In the genomic region with DNA sequence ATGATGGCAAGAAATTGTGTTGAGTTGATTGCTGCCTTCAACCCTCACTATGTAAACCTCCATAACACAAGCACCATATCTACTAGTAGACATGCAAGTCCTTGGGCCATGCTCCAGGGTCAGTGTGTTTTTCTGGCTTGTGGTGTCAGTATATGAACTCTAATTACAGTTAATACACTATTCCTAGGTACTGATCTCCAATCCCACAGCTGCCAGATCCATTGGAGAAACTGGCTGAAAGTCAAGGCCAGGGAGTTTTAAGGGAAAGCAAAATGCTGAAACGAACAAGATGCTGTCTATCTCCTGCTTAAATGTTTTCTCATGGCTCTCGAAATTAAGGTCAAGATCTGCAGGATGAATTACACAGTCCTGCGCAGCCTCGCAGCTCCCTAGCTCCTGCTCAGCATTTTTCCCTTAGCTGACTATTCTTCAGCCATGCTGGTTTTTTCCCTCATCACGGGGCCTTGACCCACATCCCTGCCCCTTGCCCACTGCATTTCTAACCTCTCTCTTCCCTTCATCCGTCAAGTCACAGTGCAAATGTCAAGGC, we compare ENCODE assay signal across 20 cellular contexts.
A peak's percentile ranks its signal among the peaks of the same experiment; 100 is the strongest.
DNase-seq lines count a peak whose midpoint lies in the region; ATAC-seq, FAIRE-seq and TF ChIP-seq lines count a peak whose summit lies in the region.
"Had no signal": no experiment of that assay in that cellular context is flagged by ENCODE, and none has a peak within 500 bp of the region (broad histone marks: within the 10 kb centered on the region; RNA-seq: fewer than 3 reads in every experiment).

No MANE protein-coding gene starts in this region.

- H3K27ac ChIP-seq in heart left ventricle (peak overlapping the region in 1 of 12 donors; percentile 27), H1 (ENCODE audit: low read depth, low read length) (no peak overlapping the region), testis (no peak overlapping the region)
- H3K27ac ChIP-seq: GM23248 had no signal

- POLR2A ChIA-PET in H1 (lab: Charles Lee; ENCODE audit: partially characterized antibody): no interaction called here

- TF ChIP-seq CTCF in heart left ventricle (IDR thresholded peaks at IDR 0.05) (no peak), H1 (IDR thresholded peaks at IDR 0.05; ENCODE audit: control extremely low read depth in 1 of 3, insufficient read depth in 1 of 3, low read depth in 1 of 3, low read length in 3 of 3) (no peak), testis (IDR thresholded peaks at IDR 0.05) (no peak)

- H3K27me3 ChIP-seq in heart left ventricle (no peaks in the 10 kb centered on the region), H1 (replicated peaks in 1 of 4; ENCODE audit: control insufficient read depth in 3 of 4, extremely low read depth in 1 of 4, insufficient read depth in 3 of 4, low read length in 3 of 4) (no peaks in the 10 kb centered on the region), testis (no peaks in the 10 kb centered on the region)

- H3K79me2 ChIP-seq in H1 (ENCODE audit: control insufficient read depth in 1 of 2, insufficient read depth in 2 of 2, low read length in 2 of 2): no peaks in the 10 kb centered on the region

- H3K4me2 ChIP-seq in H1 (ENCODE audit: insufficient read depth in 1 of 2, low read depth in 2 of 2, low read length in 2 of 2): no peak overlapping the region

- no peak overlapping the region for H4K5ac ChIP-seq in H1 (ENCODE audit: insufficient read length, low read depth, low read length)

- H2AK5ac ChIP-seq in H1 (ENCODE audit: low read depth, low read length): no peak overlapping the region

- no peak overlapping the region for H2BK15ac ChIP-seq in H1 (ENCODE audit: low read length)

- no peak overlapping the region for H4K91ac ChIP-seq in H1 (replicated peaks; ENCODE audit: insufficient read length, low read length)

- H2BK20ac ChIP-seq in H1 (ENCODE audit: low read length): no peak overlapping the region

- no peak overlapping the region for H3K4ac ChIP-seq in H1 (replicated peaks; ENCODE audit: insufficient read length, low read depth, low read length)

- H3K56ac ChIP-seq in H1 (replicated peaks; ENCODE audit: insufficient read length, low read depth, low read length): no peak overlapping the region

- H3K9ac ChIP-seq in H1 (replicated peaks in 1 of 4; ENCODE audit: extremely low read depth in 1 of 4, low read depth in 3 of 4, low read length in 3 of 4): no peak overlapping the region
- H3K9ac ChIP-seq: GM23248 had no signal

- H3K4me1 ChIP-seq in heart left ventricle (no peaks in the 10 kb centered on the region), H1 (replicated peaks in 1 of 4; ENCODE audit: control insufficient read depth in 3 of 4, insufficient read depth in 4 of 4, low read length in 3 of 4) (no peaks in the 10 kb centered on the region), testis (no peaks in the 10 kb centered on the region)
- H3K4me1 ChIP-seq: HAP-1 had no signal

- ATAC-seq in heart left ventricle (no peak), left cardiac atrium (no peak), left ventricle myocardium superior (peak; percentile 53), GM18870 (IDR thresholded peaks at IDR 0.05; ENCODE audit: unreplicated experiment) (no peak)

- H2BK120ac ChIP-seq in H1 (replicated peaks; ENCODE audit: low read depth, low read length): no peak overlapping the region

- 71 to 88% (median 78%) methylated on average over 6 of the region's 6 CpGs for WGBS in heart left ventricle, 4 donors
- 89% methylated on average over 6 of the region's 6 CpGs; no CpG with 5 or more reads in 1 of the 2 experiments for WGBS in H1 (ENCODE audit: extremely low coverage in 1 of 2, insufficient coverage in 1 of 2, insufficient read length in 1 of 2, insufficient replicate concordance in 2 of 2, low coverage in 1 of 2, low lambda C conversion rate in 2 of 2, missing lambda C conversion rate in 1 of 2), 2 experiments
- WGBS in testis, 2 donors: 49 to 51% methylated on average over 6 of the region's 6 CpGs

- no peak for TF ChIP-seq RAD21 in H1 (IDR thresholded peaks at IDR 0.05 in 1 of 2, conservative IDR thresholded peaks at IDR 0.05 in 1 of 2; ENCODE audit: low read depth in 2 of 2, low read length in 2 of 2)

- CTCF ChIA-PET in H1 (lab: Charles Lee; ENCODE audit: partially characterized antibody): interaction anchor here (0.5 kb wide), 1 partner anchor 226 kb away, joined by 3 read pairs; no protein-coding TSS in a partner anchor

- no peak for FAIRE-seq in H1 (lab: Jason Lieb, UNC)
- FAIRE-seq: GM12891, GM18507, H54 had no signal

- H2BK12ac ChIP-seq in H1 (ENCODE audit: low read depth, low read length): no peak overlapping the region

- no peak for TF ChIP-seq EP300 in H1 (IDR thresholded peaks at IDR 0.05; ENCODE audit: borderline replicate concordance in 1 of 2, low read depth in 2 of 2, low read length in 2 of 2)

- H3K4me3 ChIP-seq in heart left ventricle: no peak overlapping the region
- H3K4me3 ChIP-seq in H1 (ENCODE audit: extremely low read depth in 1 of 4, insufficient read depth in 2 of 4, low read depth in 3 of 4, low read length in 4 of 4): no peak overlapping the region
- no peak overlapping the region for H3K4me3 ChIP-seq in testis
- H3K4me3 ChIP-seq: GM23248, HAP-1 had no signal

- no peak overlapping the region for H2BK5ac ChIP-seq in H1 (ENCODE audit: low read depth, low read length)

- H4K20me1 ChIP-seq in H1 (replicated peaks in 1 of 2; ENCODE audit: control insufficient read depth in 1 of 2, insufficient read depth in 2 of 2, low read length in 2 of 2): no peaks in the 10 kb centered on the region

- intact Hi-C loops in heart left ventricle (cut with DNase I) (no loop called here), left cardiac atrium (cut with DNase I) (no loop called here), left ventricle myocardium superior (cut with micrococcal nuclease) (no loop called here), testis (cut with DNase I; ENCODE audit: low total_unique reads) (no loop called here)

- peak in 3 of 5 donors; percentile 16 to 40 (median 19) for DNase-seq in heart left ventricle
- no peak for DNase-seq in left cardiac atrium
- DNase-seq in H1 (ENCODE audit: low read depth in 1 of 2, low spot score in 2 of 2): no peak
- no peak for DNase-seq in left ventricle myocardium superior
- DNase-seq in testis: peak; percentile 69
- no peak for DNase-seq in activated CD4-positive, alpha-beta T cell treated with anti-CD3 and anti-CD28 coated beads for 48 hours
- DNase-seq: C1 segment of cervical spinal cord; Calu3; CD4-positive, alpha-beta memory T cell; COR-L47; DMS53; DMS79 treated with DMSO at 0.1 percent for 48 hours; GF-D8; GM23248; HFFc6 had no signal

- 0 out of 2 replicates have a peak overlapping the region, but pooled peaks have one; percentile 25 for H2AFZ ChIP-seq in H1 (ENCODE audit: low read length)
- H2AFZ ChIP-seq: GM23248 had no signal

- TF ChIP-seq POLR2A in heart left ventricle (IDR thresholded peaks at IDR 0.05) (no peak), H1 (IDR thresholded peaks at IDR 0.05; ENCODE audit: control extremely low read depth in 1 of 2, low read depth in 2 of 2, low read length in 2 of 2) (no peak), testis (IDR thresholded peaks at IDR 0.05) (no peak)

- no peak overlapping the region for H3K23ac ChIP-seq in H1 (ENCODE audit: insufficient read length)

- no peaks in the 10 kb centered on the region for H3K79me1 ChIP-seq in H1 (ENCODE audit: low read depth, low read length)

- no peaks in the 10 kb centered on the region for H3K23me2 ChIP-seq in H1 (ENCODE audit: low read depth, low read length)

- no peak overlapping the region for H3K18ac ChIP-seq in H1 (ENCODE audit: extremely low read depth, low read length)

- H3K14ac ChIP-seq in H1 (ENCODE audit: insufficient read length): no peak overlapping the region

- H3K36me3 ChIP-seq in heart left ventricle (no peaks in the 10 kb centered on the region), H1 (ENCODE audit: control insufficient read depth in 2 of 4, insufficient read depth in 4 of 4, low read length in 3 of 4) (no peaks in the 10 kb centered on the region), testis (ENCODE audit: low read depth, missing control alignments) (no peaks in the 10 kb centered on the region)
- H3K36me3 ChIP-seq: HAP-1 had no signal

- H3K9me3 ChIP-seq in heart left ventricle (peaks cover 0 to 6% (median 0%) of the 10 kb centered on the region in 12 donors), H1 (ENCODE audit: insufficient read depth in 2 of 2, low read depth in 1 of 2, low read length in 1 of 2) (no peaks in the 10 kb centered on the region), testis (no peaks in the 10 kb centered on the region)
- H3K9me3 ChIP-seq: HAP-1 had no signal

- no peak overlapping the region for H4K8ac ChIP-seq in H1 (ENCODE audit: extremely low read depth, insufficient read depth, low read length)

TF ChIP-seq in H1, 55 proteins besides CTCF, POLR2A, EP300 and RAD21:
- TF ChIP-seq KDM1A (IDR thresholded peaks at IDR 0.05; ENCODE audit: borderline replicate concordance, low read length) (no peak), PHF8 (conservative IDR thresholded peaks at IDR 0.05; ENCODE audit: low read depth, low read length) (no peak), JUND (IDR thresholded peaks at IDR 0.05; ENCODE audit: low read length) (no peak), RNF2 (IDR thresholded peaks at IDR 0.05; ENCODE audit: borderline replicate concordance, low read depth, low read length, missing control alignments, poor library complexity, severe bottlenecking) (no peak), POU5F1 (IDR thresholded peaks at IDR 0.05; ENCODE audit: low read depth, low read length) (no peak), CREB1 (IDR thresholded peaks at IDR 0.05) (no peak), JUN (IDR thresholded peaks at IDR 0.05; ENCODE audit: low read depth, low read length) (no peak), SP4 (IDR thresholded peaks at IDR 0.05; ENCODE audit: low read length) (no peak), EGR1 (IDR thresholded peaks at IDR 0.05; ENCODE audit: borderline replicate concordance, low read depth, low read length) (no peak), BRCA1 (IDR thresholded peaks at IDR 0.05; ENCODE audit: low read depth, low read length) (no peak)
- TF ChIP-seq, protein P1, sequence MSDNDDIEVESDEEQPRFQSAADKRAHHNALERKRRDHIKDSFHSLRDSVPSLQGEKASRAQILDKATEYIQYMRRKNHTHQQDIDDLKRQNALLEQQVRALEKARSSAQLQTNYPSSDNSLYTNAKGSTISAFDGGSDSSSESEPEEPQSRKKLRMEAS (IDR thresholded peaks at IDR 0.05): no peak
- TF ChIP-seq, protein P2, sequence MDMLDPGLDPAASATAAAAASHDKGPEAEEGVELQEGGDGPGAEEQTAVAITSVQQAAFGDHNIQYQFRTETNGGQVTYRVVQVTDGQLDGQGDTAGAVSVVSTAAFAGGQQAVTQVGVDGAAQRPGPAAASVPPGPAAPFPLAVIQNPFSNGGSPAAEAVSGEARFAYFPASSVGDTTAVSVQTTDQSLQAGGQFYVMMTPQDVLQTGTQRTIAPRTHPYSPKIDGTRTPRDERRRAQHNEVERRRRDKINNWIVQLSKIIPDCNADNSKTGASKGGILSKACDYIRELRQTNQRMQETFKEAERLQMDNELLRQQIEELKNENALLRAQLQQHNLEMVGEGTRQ (IDR thresholded peaks at IDR 0.05; ENCODE audit: low read length): no peak

Comparison
In these comparisons a context has a peak if more than half of its experiments do, and no peak if none do; other contexts are left out.
1. DNase-seq: peak in heart left ventricle (3 of 5) and testis (single experiment); none in left cardiac atrium (single experiment), H1 (0 of 2), left ventricle myocardium superior (single experiment) and activated CD4-positive, alpha-beta T cell treated with anti-CD3 and anti-CD28 coated beads for 48 hours (single experiment).